Comparison of ENCODE assay signal across 9 cellular contexts in the genomic region with DNA sequence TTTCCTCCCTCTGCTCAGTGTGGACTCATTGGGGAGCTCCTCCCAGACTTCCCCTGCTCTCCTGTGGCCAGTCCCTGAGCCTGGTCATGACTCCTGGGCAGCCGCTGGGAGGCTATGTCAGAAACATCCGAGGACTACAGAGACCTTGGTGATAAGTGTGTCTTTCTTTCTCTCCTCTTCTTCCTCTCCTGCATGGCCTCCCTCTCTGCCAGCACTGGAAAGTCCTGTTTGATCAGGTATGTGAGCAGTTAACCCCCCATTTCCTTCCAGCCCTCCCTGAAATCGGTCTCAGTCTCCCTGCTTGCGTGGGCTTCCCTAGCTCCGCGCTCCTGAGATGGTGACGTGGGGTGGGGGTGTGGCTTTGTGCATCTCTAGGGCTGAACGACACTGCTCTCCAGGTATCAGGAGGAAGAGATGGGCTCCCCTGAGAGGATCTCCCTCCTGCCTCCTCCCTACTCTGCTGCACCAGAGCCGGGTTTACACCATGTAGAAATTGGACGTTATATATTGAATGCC. TPM values are rescaled to one million over a fixed set of nuclear protein-coding genes. Genes with fewer than 3 reads are reported as not detected.
DNase-seq lines count a peak whose midpoint lies in the region; ATAC-seq, FAIRE-seq and TF ChIP-seq lines count a peak whose summit lies in the region.
"Had no signal": no experiment of that assay in that cellular context is flagged by ENCODE, and none has a peak within 500 bp of the region (broad histone marks: within the 10 kb centered on the region; RNA-seq: fewer than 3 reads in every experiment).

No MANE protein-coding gene starts in this region.

- no peaks in the 10 kb centered on the region for H3K36me3 ChIP-seq in pancreas
- no peaks in the 10 kb centered on the region for H3K36me3 ChIP-seq in testis (ENCODE audit: low read depth, missing control alignments)

- FAIRE-seq in GM19239 (lab: Jason Lieb, UNC) (peak; percentile 14), pancreas (lab: Jason Lieb, UNC) (no peak)

- DNase-seq in GM19239 (ENCODE audit: insufficient read length, low spot score): no peak
- peak; percentile 15 for DNase-seq in T-helper 9 cell
- peak; percentile 54 for DNase-seq in ecto neural progenitor cell (ENCODE audit: low spot score)
- DNase-seq in pancreas: no peak
- no peak for DNase-seq in testis
- DNase-seq in pons (ENCODE audit: low spot score): no peak
- DNase-seq: NCI-H2171 had no signal

- no peak for TF ChIP-seq POLR2A in testis (IDR thresholded peaks at IDR 0.05)

- H3K27ac ChIP-seq in pancreas (no peak overlapping the region), testis (no peak overlapping the region)

- H3K9me3 ChIP-seq in pancreas: no peaks in the 10 kb centered on the region
- no peaks in the 10 kb centered on the region for H3K9me3 ChIP-seq in testis

- no peak overlapping the region for H3K4me3 ChIP-seq in pancreas
- no peak overlapping the region for H3K4me3 ChIP-seq in testis

- 21 to 24% methylated on average over 10 of the region's 10 CpGs for WGBS in pancreas, 2 donors
- 47 to 74% methylated on average over 7 to 10 of the region's 10 CpGs for WGBS in testis, 2 donors

- peaks cover 0 to 6% (median 0%) of the 10 kb centered on the region in 3 donors for H3K4me1 ChIP-seq in pancreas
- peaks cover 3% of the 10 kb centered on the region for H3K4me1 ChIP-seq in testis

- TF ChIP-seq CTCF in pancreas (IDR thresholded peaks at IDR 0.05): no peak
- no peak for TF ChIP-seq CTCF in testis (IDR thresholded peaks at IDR 0.05)

- ATAC-seq in pancreas (peak in 3 of 4 donors; percentile 46 to 61 (median 54)), HG02588 (IDR thresholded peaks at IDR 0.05; ENCODE audit: unreplicated experiment) (no peak), SK-N-SH treated with all-trans-retinoic acid at 6 μM for 48 hours (no peak)

- no peaks in the 10 kb centered on the region for H3K27me3 ChIP-seq in pancreas
- no peaks in the 10 kb centered on the region for H3K27me3 ChIP-seq in testis

- intact Hi-C loops in pancreas (cut with DNase I): no loop called here
- intact Hi-C loops in testis (cut with DNase I; ENCODE audit: low total_unique reads): no loop called here

TF ChIP-seq in SK-N-SH treated with all-trans-retinoic acid at 6 μM for 48 hours, 23 proteins besides CTCF, POLR2A, EP300 and RAD21:
- TF ChIP-seq ZNF70 (CRISPR knock-in tag; IDR thresholded peaks at IDR 0.05) (no peak), ESRRG (CRISPR knock-in tag; IDR thresholded peaks at IDR 0.05) (no peak), BACH2 (CRISPR knock-in tag; IDR thresholded peaks at IDR 0.05; ENCODE audit: borderline replicate concordance) (no peak), GLIS3 (CRISPR knock-in tag; IDR thresholded peaks at IDR 0.05) (no peak), ZFP30 (CRISPR knock-in tag; IDR thresholded peaks at IDR 0.05) (no peak), OSR1 (CRISPR knock-in tag; IDR thresholded peaks at IDR 0.05) (no peak)
- TF ChIP-seq, protein P1, sequence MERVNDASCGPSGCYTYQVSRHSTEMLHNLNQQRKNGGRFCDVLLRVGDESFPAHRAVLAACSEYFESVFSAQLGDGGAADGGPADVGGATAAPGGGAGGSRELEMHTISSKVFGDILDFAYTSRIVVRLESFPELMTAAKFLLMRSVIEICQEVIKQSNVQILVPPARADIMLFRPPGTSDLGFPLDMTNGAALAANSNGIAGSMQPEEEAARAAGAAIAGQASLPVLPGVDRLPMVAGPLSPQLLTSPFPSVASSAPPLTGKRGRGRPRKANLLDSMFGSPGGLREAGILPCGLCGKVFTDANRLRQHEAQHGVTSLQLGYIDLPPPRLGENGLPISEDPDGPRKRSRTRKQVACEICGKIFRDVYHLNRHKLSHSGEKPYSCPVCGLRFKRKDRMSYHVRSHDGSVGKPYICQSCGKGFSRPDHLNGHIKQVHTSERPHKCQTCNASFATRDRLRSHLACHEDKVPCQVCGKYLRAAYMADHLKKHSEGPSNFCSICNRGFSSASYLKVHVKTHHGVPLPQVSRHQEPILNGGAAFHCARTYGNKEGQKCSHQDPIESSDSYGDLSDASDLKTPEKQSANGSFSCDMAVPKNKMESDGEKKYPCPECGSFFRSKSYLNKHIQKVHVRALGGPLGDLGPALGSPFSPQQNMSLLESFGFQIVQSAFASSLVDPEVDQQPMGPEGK (CRISPR knock-in tag; IDR thresholded peaks at IDR 0.05; ENCODE audit: borderline replicate concordance): no peak

RNA-seq across cellular contexts. Expression of a gene that starts 2.1 kb away (rescaled TPM):
- total RNA-seq in pancreas: under 1 TPM; 0.12 to 0.75 (median 0.47) TPM
- polyA plus RNA-seq in pancreas: 1 to 10 TPM in 1 of 2 donors, under 1 TPM in 1; 0.34 to 1.8 TPM
- total RNA-seq in testis: 1 to 10 TPM; 4.1 to 4.5 TPM
- polyA plus RNA-seq in testis (ENCODE audit: insufficient read depth, low read depth, low replicate concordance): 3.5 TPM

Comparison
In these comparisons a context has a peak if more than half of its experiments do, and no peak if none do; other contexts are left out.
1. DNase-seq: peak in T-helper 9 cell (single experiment) and ecto neural progenitor cell (single experiment); none in GM19239 (single experiment), pancreas (0 of 6), testis (single experiment) and pons (single experiment).
2. ATAC-seq: peak in pancreas (3 of 4); none in HG02588 (single experiment) and SK-N-SH treated with all-trans-retinoic acid at 6 μM for 48 hours (single experiment).